In the genomic region with DNA sequence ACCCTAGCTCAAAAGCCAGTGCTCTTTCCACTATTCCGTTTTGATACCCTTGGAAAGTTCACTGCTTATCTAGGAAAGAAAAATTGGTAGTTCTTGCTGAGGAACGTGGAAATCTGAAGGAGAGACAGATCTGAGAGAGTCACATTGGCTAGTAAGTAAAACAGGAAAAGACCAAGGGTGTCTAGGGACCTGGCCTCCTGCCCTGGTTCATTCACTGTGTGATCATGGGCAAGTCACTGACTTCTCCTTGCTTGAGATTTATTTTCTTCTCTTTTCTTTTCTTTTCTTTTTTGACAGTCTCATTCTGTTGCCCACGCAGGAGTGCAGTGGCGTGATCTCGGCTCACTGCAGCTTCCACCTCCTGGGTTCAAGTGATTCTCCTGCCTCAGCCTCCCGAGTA, we compare ENCODE assay signal across 1 cellular context.
TF ChIP-seq lines count a peak whose summit lies in the region.

No MANE protein-coding gene starts in this region.

TF ChIP-seq in WTC11, 78 proteins besides CTCF, POLR2A, EP300 and RAD21 (continued from another document):
- TF ChIP-seq ESRRA (CRISPR knock-in tag; IDR thresholded peaks at IDR 0.05; ENCODE audit: borderline replicate concordance), result no peak
TF ChIP-seq in WTC11: peak in this region for 0.
